ENCODE assay signal across 10 cellular contexts in the genomic region with DNA sequence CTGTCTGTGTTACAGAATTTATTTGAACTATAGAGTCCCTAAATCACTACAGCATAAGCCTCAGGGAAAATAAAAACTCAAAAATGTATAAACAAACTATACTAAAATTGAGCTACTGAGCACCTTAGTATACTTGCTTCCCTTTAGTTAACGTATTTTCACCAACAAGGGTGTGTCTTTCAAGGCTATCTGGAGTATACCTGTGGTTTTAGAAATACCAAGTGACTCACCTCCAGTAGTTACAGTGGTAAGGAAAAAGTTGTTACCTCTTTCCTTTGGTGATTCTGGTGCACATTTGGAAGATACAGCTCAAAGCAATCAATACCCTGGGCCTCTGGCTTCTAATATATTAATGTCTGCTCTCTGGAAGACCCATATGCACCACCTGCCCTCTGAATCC.
DNase-seq lines count a peak whose midpoint lies in the region; ATAC-seq and TF ChIP-seq lines count a peak whose summit lies in the region.
"Had no signal": no experiment of that assay in that cellular context is flagged by ENCODE, and none has a peak within 500 bp of the region (broad histone marks: within the 10 kb centered on the region; RNA-seq: fewer than 3 reads in every experiment).

No MANE protein-coding gene starts in this region.

- no peak for TF ChIP-seq POLR2A in testis (IDR thresholded peaks at IDR 0.05)

- TF ChIP-seq CTCF in mucosa of descending colon (IDR thresholded peaks at IDR 0.05), result no peak
- TF ChIP-seq CTCF in testis (IDR thresholded peaks at IDR 0.05), result no peak

- H3K4me3 ChIP-seq in mucosa of descending colon, result no peak overlapping the region
- no peak overlapping the region for H3K4me3 ChIP-seq in testis
- H3K4me3 ChIP-seq: left ventricle myocardium inferior had no signal

- 91 to 100% methylated on average over 1 of the region's 1 CpG for WGBS in testis, 2 donors

- peak; percentile 67 for ATAC-seq in mucosa of descending colon
- no peak for ATAC-seq in GM19035 (IDR thresholded peaks at IDR 0.05; ENCODE audit: unreplicated experiment)
- ATAC-seq in HG02840 (IDR thresholded peaks at IDR 0.05; ENCODE audit: low FRiP score, unreplicated experiment), result no peak

- H3K36me3 ChIP-seq in mucosa of descending colon (ENCODE audit: low read depth) (no peaks in the 10 kb centered on the region), testis (ENCODE audit: low read depth, missing control alignments) (no peaks in the 10 kb centered on the region)
- H3K36me3 ChIP-seq: left ventricle myocardium inferior had no signal

- no peak overlapping the region for H3K27ac ChIP-seq in testis
- H3K27ac ChIP-seq: left ventricle myocardium inferior had no signal

- H3K9me3 ChIP-seq in mucosa of descending colon (no peaks in the 10 kb centered on the region), testis (no peaks in the 10 kb centered on the region)

- H3K4me1 ChIP-seq in mucosa of descending colon (ENCODE audit: low read depth) (peaks cover 6% of the 10 kb centered on the region), testis (peaks cover 13% of the 10 kb centered on the region)

- H3K27me3 ChIP-seq in testis, result no peaks in the 10 kb centered on the region

- intact Hi-C loops in mucosa of descending colon (cut with DNase I, micrococcal nuclease), result no loop called here
- intact Hi-C loops in testis (cut with DNase I; ENCODE audit: low total_unique reads), result no loop called here

- DNase-seq in EL, result peak; percentile 16
- DNase-seq in M059J (ENCODE audit: low read depth), result peak; percentile 87
- DNase-seq in astrocyte of the hippocampus (ENCODE audit: low read depth, low spot score), result peak; percentile 58
- no peak for DNase-seq in mucosa of descending colon
- DNase-seq in testis, result no peak
- DNase-seq in NCI-H2227 (lab: John Stamatoyannopoulos, UW; ENCODE audit: unreplicated experiment), result no peak
- DNase-seq: aorta, left ventricle myocardium inferior had no signal

Comparison
In these comparisons a context has a peak if more than half of its experiments do, and no peak if none do; other contexts are left out.
1. DNase-seq: peak in EL (single experiment), M059J (single experiment) and astrocyte of the hippocampus (single experiment); none in mucosa of descending colon (0 of 3), testis (single experiment) and NCI-H2227 (single experiment).